Comparison of ENCODE assay signal across 1 cellular context in genomic region chr4:74539043-74539790, GRCh38.
TF ChIP-seq lines count a peak whose summit lies in the region.

No MANE protein-coding gene starts in this region.

TF ChIP-seq in HCT116, 20 proteins besides CTCF, POLR2A, EP300 and RAD21:
- TF ChIP-seq ZBTB33 (IDR thresholded peaks at IDR 0.05; ENCODE audit: extremely low read depth, insufficient replicate concordance, low read length), result no peak
- no peak for TF ChIP-seq ZFX (IDR thresholded peaks at IDR 0.05)
- TF ChIP-seq FOSL1 (IDR thresholded peaks at IDR 0.05; ENCODE audit: low read depth), result no peak
- no peak for TF ChIP-seq SIN3A (IDR thresholded peaks at IDR 0.05; ENCODE audit: low read depth)
- TF ChIP-seq EZH2 (IDR thresholded peaks at IDR 0.05), result no peak
- no peak for TF ChIP-seq YY1 (IDR thresholded peaks at IDR 0.05; ENCODE audit: extremely low read depth, insufficient replicate concordance, low read depth, low read length)
- TF ChIP-seq MAX (IDR thresholded peaks at IDR 0.05), result 0 out of 2 replicates have a peak, but pooled peaks have one; percentile 22
- TF ChIP-seq CEBPB (IDR thresholded peaks at IDR 0.05; ENCODE audit: low read depth), result peak; percentile 33; the same call in 1 of the 2 replicates
- TF ChIP-seq ATF3 (IDR thresholded peaks at IDR 0.05), result no peak
- peak; percentile 12; the same call in 1 of the 2 replicates for TF ChIP-seq SP1 (IDR thresholded peaks at IDR 0.05; ENCODE audit: low read depth)
- no peak for TF ChIP-seq TCF7L2 (IDR thresholded peaks at IDR 0.05; ENCODE audit: borderline replicate concordance, extremely low read depth, insufficient read depth, insufficient read length)
- TF ChIP-seq REST (IDR thresholded peaks at IDR 0.05; ENCODE audit: low read depth), result no peak
- no peak for TF ChIP-seq JUND (IDR thresholded peaks at IDR 0.05)
- TF ChIP-seq ZNF274 (IDR thresholded peaks at IDR 0.05; ENCODE audit: low read depth, low read length), result no peak
- TF ChIP-seq EZH2phosphoT487 (IDR thresholded peaks at IDR 0.05; ENCODE audit: borderline replicate concordance), result no peak
- no peak for TF ChIP-seq POLR2AphosphoS5 (IDR thresholded peaks at IDR 0.05; ENCODE audit: low read depth, low read length)
- TF ChIP-seq CBX3 (IDR thresholded peaks at IDR 0.05; ENCODE audit: low read depth), result no peak
- no peak for TF ChIP-seq EGR1 (IDR thresholded peaks at IDR 0.05; ENCODE audit: low read depth)
- TF ChIP-seq SRF (IDR thresholded peaks at IDR 0.05; ENCODE audit: low read depth), result no peak; the same call in 1 of the 2 replicates
